Comparison of ENCODE assay signal across 18 cellular contexts in the genomic region with DNA sequence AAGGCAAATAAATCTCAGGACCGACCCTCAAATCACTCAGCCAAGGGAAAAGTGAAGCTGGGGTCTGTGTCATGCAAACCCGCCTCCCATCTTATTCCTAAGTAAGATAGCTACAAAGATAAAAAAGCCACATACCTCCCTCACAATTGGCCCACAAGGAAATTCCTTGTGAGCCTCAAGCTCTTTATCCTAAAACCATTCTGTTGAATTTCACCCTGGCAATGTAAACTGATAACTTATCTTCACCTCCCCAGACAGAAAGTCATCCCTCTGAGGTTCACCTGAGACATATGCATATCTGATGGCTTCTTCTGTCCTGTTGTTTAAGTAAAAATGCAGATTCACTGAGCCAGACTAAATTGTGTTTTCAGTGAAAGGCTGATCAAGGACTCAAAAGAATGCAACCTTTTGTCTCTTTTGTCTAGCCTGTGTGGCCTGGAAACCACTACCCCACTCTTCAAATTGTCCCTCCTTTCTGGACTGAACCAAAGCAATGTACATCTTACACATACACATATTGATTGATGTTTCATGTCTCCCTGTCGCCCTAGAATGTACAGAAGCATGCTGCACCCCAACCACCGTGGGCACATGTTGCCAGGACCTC.
DNase-seq lines count a peak whose midpoint lies in the region; ATAC-seq, FAIRE-seq and TF ChIP-seq lines count a peak whose summit lies in the region.
"Had no signal": no experiment of that assay in that cellular context is flagged by ENCODE, and none has a peak within 500 bp of the region (broad histone marks: within the 10 kb centered on the region; RNA-seq: fewer than 3 reads in every experiment).

No MANE protein-coding gene starts in this region.

- H3K9me3 ChIP-seq in MM.1S (replicated peaks; ENCODE audit: insufficient read depth, low read length) (no peaks in the 10 kb centered on the region), endodermal cell (ENCODE audit: control insufficient read depth, low read length) (no peaks in the 10 kb centered on the region), neural progenitor cell (ENCODE audit: low read depth) (no peaks in the 10 kb centered on the region), uterus (no peaks in the 10 kb centered on the region)

- peak; percentile 47 for DNase-seq in GM23338 (ENCODE audit: low spot score)
- no peak for DNase-seq in MM.1S
- DNase-seq in endodermal cell: peak; percentile 58
- peak; percentile 75 for DNase-seq in neural progenitor cell (ENCODE audit: low spot score)
- no peak for DNase-seq in uterus
- DNase-seq in natural killer cell treated with Interleukin-12 subunit alpha and Interleukin-12 subunit beta and Interleukin-15 and Interleukin-18, amount 100 ng/mL, for 72 hours (ENCODE audit: low spot score): no peak
- DNase-seq in RCC 7860 (ENCODE audit: low spot score): no peak
- DNase-seq: DMS79 treated with DMSO at 0.1 percent for 48 hours, NCI-H1417, NCI-H187, NCI-H2107, NCI-H524, NCI-H82, RPMI8226, SHP77 treated with DMSO at 0.1 percent for 48 hours had no signal

- H3K9ac ChIP-seq in MM.1S (ENCODE audit: low read length): no peak overlapping the region
- no peak overlapping the region for H3K9ac ChIP-seq in endodermal cell (ENCODE audit: extremely low read depth, low read length, poor library complexity, severe bottlenecking)
- H3K9ac ChIP-seq in neural progenitor cell: no peak overlapping the region
- H3K9ac ChIP-seq: KMS-11 had no signal

- H3K27me3 ChIP-seq in GM23338 (ENCODE audit: insufficient read depth) (no peaks in the 10 kb centered on the region), MM.1S (replicated peaks; ENCODE audit: insufficient read depth, low read length) (no peaks in the 10 kb centered on the region), endodermal cell (ENCODE audit: control insufficient read depth, insufficient read depth, low read length, poor library complexity, severe bottlenecking) (no peaks in the 10 kb centered on the region), neural progenitor cell (no peaks in the 10 kb centered on the region), uterus (no peaks in the 10 kb centered on the region)

- H3K27ac Mint-ChIP-seq in GM23338 (peak overlapping the region; percentile 21), endodermal cell (peak overlapping the region; percentile 86), neural progenitor cell (peak overlapping the region; percentile 15)
- no peak overlapping the region for H3K27ac Mint-ChIP-seq in natural killer cell treated with Interleukin-12 subunit alpha and Interleukin-12 subunit beta and Interleukin-15 and Interleukin-18, amount 100 ng/mL, for 72 hours
- H3K27ac Mint-ChIP-seq: B cell had no signal

- ATAC-seq in GM23338 (peak; percentile 33), GM18502 (IDR thresholded peaks at IDR 0.05; ENCODE audit: poor library complexity, unreplicated experiment) (no peak)
- ATAC-seq in natural killer cell treated with Interleukin-12 subunit alpha and Interleukin-12 subunit beta and Interleukin-15 and Interleukin-18, amount 100 ng/mL, for 72 hours: no peak

- WGBS in endodermal cell (ENCODE audit: insufficient coverage in 1 of 2, insufficient read length in 1 of 2), 2 experiments: 57 to 66% methylated on average over 3 to 4 of the region's 4 CpGs

- no peaks in the 10 kb centered on the region for H3F3A ChIP-seq in GM23338 (replicated peaks; ENCODE audit: low read depth)
- H3F3A ChIP-seq in MM.1S (ENCODE audit: insufficient read depth, low read length): no peaks in the 10 kb centered on the region
- peaks cover 15% of the 10 kb centered on the region for H3F3A ChIP-seq in neural progenitor cell (ENCODE audit: low read depth)

- H3K9me3 Mint-ChIP-seq in GM23338 (peaks cover 4% of the 10 kb centered on the region; the same call in 1 of the 3 replicates), endodermal cell (no peaks in the 10 kb centered on the region), neural progenitor cell (peaks cover 2% of the 10 kb centered on the region)
- no peaks in the 10 kb centered on the region for H3K9me3 Mint-ChIP-seq in natural killer cell treated with Interleukin-12 subunit alpha and Interleukin-12 subunit beta and Interleukin-15 and Interleukin-18, amount 100 ng/mL, for 72 hours

- intact Hi-C loops in uterus (cut with DNase I; ENCODE audit: low total_unique reads): no loop called here

- H2AFZ ChIP-seq in GM23338 (no peak overlapping the region), MM.1S (ENCODE audit: low read length) (peak overlapping the region; percentile 11; the same call in 1 of the 2 replicates), neural progenitor cell (replicated peaks) (no peak overlapping the region)

- H3K36me3 Mint-ChIP-seq in GM23338 (ENCODE audit: low read depth): no peaks in the 10 kb centered on the region
- H3K36me3 Mint-ChIP-seq in endodermal cell (ENCODE audit: low read depth): no peaks in the 10 kb centered on the region
- no peaks in the 10 kb centered on the region for H3K36me3 Mint-ChIP-seq in neural progenitor cell
- no peaks in the 10 kb centered on the region for H3K36me3 Mint-ChIP-seq in natural killer cell treated with Interleukin-12 subunit alpha and Interleukin-12 subunit beta and Interleukin-15 and Interleukin-18, amount 100 ng/mL, for 72 hours

- no peak for TF ChIP-seq POLR2A in uterus (IDR thresholded peaks at IDR 0.05)

- no peaks in the 10 kb centered on the region for H3K79me2 ChIP-seq in GM23338 (replicated peaks; ENCODE audit: insufficient read depth)
- H3K79me2 ChIP-seq in MM.1S (ENCODE audit: low read length): no peaks in the 10 kb centered on the region
- H3K79me2 ChIP-seq in neural progenitor cell (ENCODE audit: low read depth): no peaks in the 10 kb centered on the region

- no peaks in the 10 kb centered on the region for H3K36me3 ChIP-seq in GM23338 (ENCODE audit: insufficient read depth)
- no peaks in the 10 kb centered on the region for H3K36me3 ChIP-seq in MM.1S (replicated peaks; ENCODE audit: insufficient read depth, low read length)
- H3K36me3 ChIP-seq in endodermal cell (ENCODE audit: control insufficient read depth, insufficient read depth, low read length): no peaks in the 10 kb centered on the region
- no peaks in the 10 kb centered on the region for H3K36me3 ChIP-seq in neural progenitor cell
- no peaks in the 10 kb centered on the region for H3K36me3 ChIP-seq in uterus

- H3K4me1 Mint-ChIP-seq in GM23338: peaks cover 17% of the 10 kb centered on the region
- H3K4me1 Mint-ChIP-seq in endodermal cell: peaks cover 35% of the 10 kb centered on the region
- peaks cover 11% of the 10 kb centered on the region for H3K4me1 Mint-ChIP-seq in neural progenitor cell
- no peaks in the 10 kb centered on the region for H3K4me1 Mint-ChIP-seq in natural killer cell treated with Interleukin-12 subunit alpha and Interleukin-12 subunit beta and Interleukin-15 and Interleukin-18, amount 100 ng/mL, for 72 hours (ENCODE audit: low read depth in 2 of 2)
- H3K4me1 Mint-ChIP-seq: B cell had no signal

- H4K20me1 ChIP-seq in GM23338 (replicated peaks; ENCODE audit: insufficient read depth) (no peaks in the 10 kb centered on the region), MM.1S (ENCODE audit: insufficient read depth, low read length) (no peaks in the 10 kb centered on the region), neural progenitor cell (ENCODE audit: low read depth) (no peaks in the 10 kb centered on the region)

- no peaks in the 10 kb centered on the region for H3K9me2 ChIP-seq in GM23338 (ENCODE audit: insufficient read depth)
- H3K9me2 ChIP-seq in MM.1S (replicated peaks; ENCODE audit: insufficient read depth, low read length): no peaks in the 10 kb centered on the region

- H3K4me3 Mint-ChIP-seq in GM23338: no peak overlapping the region
- H3K4me3 Mint-ChIP-seq in endodermal cell: no peak overlapping the region
- H3K4me3 Mint-ChIP-seq in neural progenitor cell: no peak overlapping the region
- H3K4me3 Mint-ChIP-seq in natural killer cell treated with Interleukin-12 subunit alpha and Interleukin-12 subunit beta and Interleukin-15 and Interleukin-18, amount 100 ng/mL, for 72 hours: no peak overlapping the region
- H3K4me3 Mint-ChIP-seq: B cell had no signal

- no peak overlapping the region for H3K4me3 ChIP-seq in GM23338
- no peak overlapping the region for H3K4me3 ChIP-seq in MM.1S (ENCODE audit: low read length)
- no peak overlapping the region for H3K4me3 ChIP-seq in endodermal cell (ENCODE audit: low read length)
- H3K4me3 ChIP-seq in neural progenitor cell: no peak overlapping the region
- H3K4me3 ChIP-seq in uterus: no peak overlapping the region

- H3K27ac ChIP-seq in GM23338 (ENCODE audit: low read depth) (peak overlapping the region; percentile 84), MM.1S (ENCODE audit: low read length) (no peak overlapping the region), endodermal cell (ENCODE audit: low read depth, low read length) (peak overlapping the region; percentile 62), neural progenitor cell (peak overlapping the region; percentile 5), uterus (no peak overlapping the region)
- H3K27ac ChIP-seq: KMS-11 had no signal

- H3K27me3 Mint-ChIP-seq in GM23338 (ENCODE audit: insufficient read depth, low read depth, poor library complexity) (peaks cover 3% of the 10 kb centered on the region), endodermal cell (ENCODE audit: insufficient read depth) (no peaks in the 10 kb centered on the region), neural progenitor cell (ENCODE audit: insufficient read depth, low read depth) (peaks cover 5% of the 10 kb centered on the region)
- peaks cover 2 to 5% of the 10 kb centered on the region in 2 donors for H3K27me3 Mint-ChIP-seq in natural killer cell treated with Interleukin-12 subunit alpha and Interleukin-12 subunit beta and Interleukin-15 and Interleukin-18, amount 100 ng/mL, for 72 hours
- H3K27me3 Mint-ChIP-seq: B cell had no signal

- no peak for TF ChIP-seq CTCF in GM23338 (conservative IDR thresholded peaks at IDR 0.05; ENCODE audit: low read depth in 2 of 2)
- TF ChIP-seq CTCF in MM.1S (IDR thresholded peaks at IDR 0.05; ENCODE audit: low read length): no peak
- no peak for TF ChIP-seq CTCF in endodermal cell (conservative IDR thresholded peaks at IDR 0.05)
- no peak for TF ChIP-seq CTCF in neural progenitor cell (IDR thresholded peaks at IDR 0.05)
- no peak for TF ChIP-seq CTCF in uterus (IDR thresholded peaks at IDR 0.05)

- FAIRE-seq in RCC 7860 (lab: Jason Lieb, UNC): no peak

- H3K4me1 ChIP-seq in GM23338 (ENCODE audit: insufficient read depth) (peaks cover 11% of the 10 kb centered on the region), MM.1S (ENCODE audit: low read length) (no peaks in the 10 kb centered on the region), endodermal cell (ENCODE audit: control insufficient read depth, insufficient read depth, low read length) (peaks cover 4% of the 10 kb centered on the region), neural progenitor cell (peaks cover 13% of the 10 kb centered on the region), uterus (no peaks in the 10 kb centered on the region)

- H3K4me2 ChIP-seq in GM23338 (peak overlapping the region; percentile 11; the same call in 1 of the 2 replicates), MM.1S (ENCODE audit: low read depth, low read length) (no peak overlapping the region), neural progenitor cell (peak overlapping the region; percentile 66)
- H3K4me2 ChIP-seq: KMS-11 had no signal

TF ChIP-seq in GM23338, 12 proteins besides CTCF, POLR2A, EP300 and RAD21 (continues in another document):
- no peak for TF ChIP-seq EZH2phosphoT487 (IDR thresholded peaks at IDR 0.05; ENCODE audit: unreplicated experiment)

Comparison
In these comparisons a context has a peak if more than half of its experiments do, and no peak if none do; other contexts are left out.
1. DNase-seq: peak in GM23338 (single experiment), endodermal cell (single experiment) and neural progenitor cell (single experiment); none in MM.1S (single experiment), uterus (0 of 2), natural killer cell treated with Interleukin-12 subunit alpha and Interleukin-12 subunit beta and Interleukin-15 and Interleukin-18, amount 100 ng/mL, for 72 hours (single experiment) and RCC 7860 (single experiment).
2. H3K27ac ChIP-seq: peak in GM23338 (single experiment), endodermal cell (single experiment) and neural progenitor cell (single experiment); none in MM.1S (single experiment) and uterus (0 of 2).
3. H3K27ac Mint-ChIP-seq: peak in GM23338 (single experiment), endodermal cell (single experiment) and neural progenitor cell (single experiment); none in natural killer cell treated with Interleukin-12 subunit alpha and Interleukin-12 subunit beta and Interleukin-15 and Interleukin-18, amount 100 ng/mL, for 72 hours (0 of 2).